16 cellular contexts compared by ENCODE assay signal in the genomic region with DNA sequence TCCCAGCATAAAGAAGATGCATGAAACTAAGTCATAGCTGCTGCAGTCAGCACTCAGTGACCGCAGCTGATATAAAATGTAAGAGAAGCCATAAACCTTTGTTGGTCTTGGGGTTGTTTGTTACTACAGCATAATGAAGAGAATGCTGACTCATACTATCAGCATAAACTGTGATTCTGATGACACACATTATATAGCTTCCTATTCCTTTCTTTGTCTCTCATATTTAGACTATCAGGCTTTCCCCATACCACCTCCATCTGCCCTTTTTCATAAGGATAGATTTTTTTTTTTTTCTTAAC.
DNase-seq lines count a peak whose midpoint lies in the region; ATAC-seq, FAIRE-seq and TF ChIP-seq lines count a peak whose summit lies in the region.
"Had no signal": no experiment of that assay in that cellular context is flagged by ENCODE, and none has a peak within 500 bp of the region (broad histone marks: within the 10 kb centered on the region; RNA-seq: fewer than 3 reads in every experiment).

No MANE protein-coding gene starts in this region.

- H3K9me3 ChIP-seq in CD4-positive, CD25-positive, alpha-beta regulatory T cell (ENCODE audit: control insufficient read depth in 2 of 2, low read length in 2 of 2) = no peaks in the 10 kb centered on the region
- H3K9me3 ChIP-seq in HUES64 (ENCODE audit: insufficient read depth, low read depth, low read length) (no peaks in the 10 kb centered on the region; the same call in none of the 2 replicates), mucosa of descending colon (no peaks in the 10 kb centered on the region)
- no peaks in the 10 kb centered on the region for H3K9me3 ChIP-seq in CD8-positive, alpha-beta memory T cell (ENCODE audit: low read length)

- in situ Hi-C loops in KBM-7 (cut with MboI; ENCODE audit: low pct_unique_long_range_greater_than_20kb, low sequenced_read_pairs) = no loop called here

- H3K36me3 Mint-ChIP-seq in CD4-positive, CD25-positive, alpha-beta regulatory T cell = no peaks in the 10 kb centered on the region
- H3K36me3 Mint-ChIP-seq in activated naive CD8-positive, alpha-beta T cell treated with anti-CD3 and anti-CD28 coated beads, Interleukin-2, amount 50 U/mL, for 24 hours (ENCODE audit: low read depth) = no peaks in the 10 kb centered on the region
- H3K36me3 Mint-ChIP-seq in CD8-positive, alpha-beta memory T cell = peaks cover 0 to 8% (median 0%) of the 10 kb centered on the region in 3 donors

- no peak for TF ChIP-seq POLR2A in GM12891 (IDR thresholded peaks at IDR 0.05; ENCODE audit: low read depth, low read length)

- no peak overlapping the region for H3K27ac ChIP-seq in CD4-positive, CD25-positive, alpha-beta regulatory T cell (ENCODE audit: insufficient read depth, low read length, poor library complexity, severe bottlenecking)
- peak overlapping the region; percentile 22; the same call in 1 of the 2 replicates for H3K27ac ChIP-seq in HUES64 (ENCODE audit: low read depth, low read length)
- H3K27ac ChIP-seq in CD8-positive, alpha-beta memory T cell (ENCODE audit: low read depth, low read length) = no peak overlapping the region
- H3K27ac ChIP-seq: cardiac muscle cell had no signal

- H3K27ac Mint-ChIP-seq in CD4-positive, CD25-positive, alpha-beta regulatory T cell = peak overlapping the region in 1 of 3 donors; percentile 63
- peak overlapping the region; percentile 44 for H3K27ac Mint-ChIP-seq in activated naive CD8-positive, alpha-beta T cell treated with anti-CD3 and anti-CD28 coated beads, Interleukin-2, amount 50 U/mL, for 24 hours
- H3K27ac Mint-ChIP-seq in CD8-positive, alpha-beta memory T cell = peak overlapping the region in 3 of 8 donors; percentile 50 to 81 (median 58)

- peak; percentile 56 to 58 for ATAC-seq in CD4-positive, CD25-positive, alpha-beta regulatory T cell (ENCODE audit: low read depth in 2 of 2)
- ATAC-seq in activated naive CD8-positive, alpha-beta T cell treated with anti-CD3 and anti-CD28 coated beads, Interleukin-2, amount 50 U/mL, for 24 hours = no peak
- peak; percentile 82 for ATAC-seq in mucosa of descending colon
- ATAC-seq: left ventricle myocardium superior had no signal

- POLR2A ChIA-PET in CD8-positive, alpha-beta memory T cell (lab: Charles Lee) = interaction anchor here (0.6 kb wide), 2 partner anchors 265 to 278 kb away, joined by 3 read pairs; no protein-coding TSS in a partner anchor

- H3K9ac ChIP-seq in HUES64 (ENCODE audit: low read depth, low read length) = no peak overlapping the region

- H3K4me3 Mint-ChIP-seq in CD4-positive, CD25-positive, alpha-beta regulatory T cell = peak overlapping the region in 3 of 4 donors; percentile 9 to 65 (median 36)
- no peak overlapping the region for H3K4me3 Mint-ChIP-seq in activated naive CD8-positive, alpha-beta T cell treated with anti-CD3 and anti-CD28 coated beads, Interleukin-2, amount 50 U/mL, for 24 hours
- H3K4me3 Mint-ChIP-seq in CD8-positive, alpha-beta memory T cell = no peak overlapping the region

- H3K4me1 Mint-ChIP-seq in CD4-positive, CD25-positive, alpha-beta regulatory T cell = peaks cover 16 to 36% (median 27%) of the 10 kb centered on the region in 4 donors
- H3K4me1 Mint-ChIP-seq in activated naive CD8-positive, alpha-beta T cell treated with anti-CD3 and anti-CD28 coated beads, Interleukin-2, amount 50 U/mL, for 24 hours = peaks cover 14% of the 10 kb centered on the region
- peaks cover 11 to 24% (median 16%) of the 10 kb centered on the region in 3 donors for H3K4me1 Mint-ChIP-seq in CD8-positive, alpha-beta memory T cell

- no peaks in the 10 kb centered on the region for H3K36me3 ChIP-seq in CD4-positive, CD25-positive, alpha-beta regulatory T cell (ENCODE audit: control insufficient read depth, insufficient read depth, low read length)
- H3K36me3 ChIP-seq in HUES64 (ENCODE audit: insufficient read depth, low read length) (no peaks in the 10 kb centered on the region), mucosa of descending colon (ENCODE audit: low read depth) (no peaks in the 10 kb centered on the region)
- H3K36me3 ChIP-seq in CD8-positive, alpha-beta memory T cell (ENCODE audit: insufficient read depth, low read length) = no peaks in the 10 kb centered on the region
- H3K36me3 ChIP-seq: cardiac muscle cell had no signal

- CTCF ChIA-PET in CD8-positive, alpha-beta memory T cell (lab: Charles Lee) = interaction anchor here (0.9 kb wide), 1 partner anchor 9 kb away, joined by 4 read pairs; no protein-coding TSS in a partner anchor

- H3K9me3 Mint-ChIP-seq in CD4-positive, CD25-positive, alpha-beta regulatory T cell = peaks cover 0 to 2% (median 0%) of the 10 kb centered on the region in 7 donors
- no peaks in the 10 kb centered on the region for H3K9me3 Mint-ChIP-seq in activated naive CD8-positive, alpha-beta T cell treated with anti-CD3 and anti-CD28 coated beads, Interleukin-2, amount 50 U/mL, for 24 hours
- H3K9me3 Mint-ChIP-seq in CD8-positive, alpha-beta memory T cell = no peaks in the 10 kb centered on the region

- H3K4me1 ChIP-seq in CD4-positive, CD25-positive, alpha-beta regulatory T cell (ENCODE audit: control insufficient read depth, insufficient read depth, low read length, poor library complexity, severe bottlenecking) = peaks cover 15% of the 10 kb centered on the region
- peaks cover 11% of the 10 kb centered on the region for H3K4me1 ChIP-seq in HUES64 (ENCODE audit: insufficient read depth, low read length)
- no peaks in the 10 kb centered on the region for H3K4me1 ChIP-seq in mucosa of descending colon (ENCODE audit: low read depth)
- H3K4me1 ChIP-seq in CD8-positive, alpha-beta memory T cell (ENCODE audit: insufficient read depth, low read length) = peaks cover 5% of the 10 kb centered on the region

- H3K4me3 ChIP-seq in CD4-positive, CD25-positive, alpha-beta regulatory T cell (ENCODE audit: low read depth, low read length) = peak overlapping the region; percentile 0
- H3K4me3 ChIP-seq in HUES64 (ENCODE audit: low read length) (no peak overlapping the region), mucosa of descending colon (no peak overlapping the region)
- no peak overlapping the region for H3K4me3 ChIP-seq in CD8-positive, alpha-beta memory T cell (ENCODE audit: low read length)
- H3K4me3 ChIP-seq: cardiac muscle cell had no signal

- intact Hi-C loops in mucosa of descending colon (cut with DNase I, micrococcal nuclease) = no loop called here

- no peak for TF ChIP-seq CTCF in mucosa of descending colon (IDR thresholded peaks at IDR 0.05)

- 100% methylated on average over 1 of the region's 1 CpG for WGBS in HUES64

- H3K27me3 ChIP-seq in CD4-positive, CD25-positive, alpha-beta regulatory T cell (ENCODE audit: control insufficient read depth, insufficient read depth, low read length) = no peaks in the 10 kb centered on the region
- H3K27me3 ChIP-seq in HUES64 (ENCODE audit: insufficient read depth, low read length) = no peaks in the 10 kb centered on the region
- no peaks in the 10 kb centered on the region for H3K27me3 ChIP-seq in CD8-positive, alpha-beta memory T cell (ENCODE audit: insufficient read depth, low read length, poor library complexity, severe bottlenecking)
- H3K27me3 ChIP-seq: cardiac muscle cell had no signal

- DNase-seq in CD4-positive, CD25-positive, alpha-beta regulatory T cell = peak in 1 of 3 donors; percentile 40
- no peak for DNase-seq in activated naive CD8-positive, alpha-beta T cell treated with anti-CD3 and anti-CD28 coated beads, Interleukin-2, amount 50 U/mL, for 24 hours
- no peak for DNase-seq in mucosa of descending colon
- DNase-seq in MV-4-11 (lab: John Stamatoyannopoulos, UW) = no peak
- no peak for DNase-seq in GM12891 (ENCODE audit: insufficient read length, low spot score)
- DNase-seq in CD8-positive, alpha-beta memory T cell = no peak
- no peak for DNase-seq in KBM-7
- DNase-seq: activated CD4-positive, alpha-beta T cell treated with anti-CD3 and anti-CD28 coated beads for 4 hours; C1 segment of cervical spinal cord; hippocampal formation; left ventricle myocardium superior; NCI-H2171 treated with DMSO at 0.1 percent for 48 hours; SW 1271 had no signal

- no peaks in the 10 kb centered on the region for H3K27me3 Mint-ChIP-seq in CD4-positive, CD25-positive, alpha-beta regulatory T cell
- no peaks in the 10 kb centered on the region for H3K27me3 Mint-ChIP-seq in activated naive CD8-positive, alpha-beta T cell treated with anti-CD3 and anti-CD28 coated beads, Interleukin-2, amount 50 U/mL, for 24 hours
- H3K27me3 Mint-ChIP-seq in CD8-positive, alpha-beta memory T cell = no peaks in the 10 kb centered on the region

- no peak for FAIRE-seq in GM12891 (lab: Jason Lieb, UNC)
- FAIRE-seq: endometrium had no signal

TF ChIP-seq in GM12891, 5 proteins besides CTCF, POLR2A, EP300 and RAD21:
- no peak for TF ChIP-seq SPI1 (IDR thresholded peaks at IDR 0.05; ENCODE audit: low read depth, low read length)
- TF ChIP-seq PAX5 (IDR thresholded peaks at IDR 0.05; ENCODE audit: insufficient read depth, low read length, severe bottlenecking) = no peak
- no peak for TF ChIP-seq TAF1 (IDR thresholded peaks at IDR 0.05; ENCODE audit: low read depth, low read length)
- no peak for TF ChIP-seq POU2F2 (IDR thresholded peaks at IDR 0.05; ENCODE audit: low read depth, low read length)
- TF ChIP-seq POLR2AphosphoS5 (IDR thresholded peaks at IDR 0.05; ENCODE audit: low read depth, low read length) = no peak

Comparison
In these comparisons a context has a peak if more than half of its experiments do, and no peak if none do; other contexts are left out.
1. H3K4me3 Mint-ChIP-seq: peak in CD4-positive, CD25-positive, alpha-beta regulatory T cell (3 of 4); none in activated naive CD8-positive, alpha-beta T cell treated with anti-CD3 and anti-CD28 coated beads, Interleukin-2, amount 50 U/mL, for 24 hours (single experiment) and CD8-positive, alpha-beta memory T cell (0 of 7).